ENCODE assay signal across 1 cellular context in the genomic region with DNA sequence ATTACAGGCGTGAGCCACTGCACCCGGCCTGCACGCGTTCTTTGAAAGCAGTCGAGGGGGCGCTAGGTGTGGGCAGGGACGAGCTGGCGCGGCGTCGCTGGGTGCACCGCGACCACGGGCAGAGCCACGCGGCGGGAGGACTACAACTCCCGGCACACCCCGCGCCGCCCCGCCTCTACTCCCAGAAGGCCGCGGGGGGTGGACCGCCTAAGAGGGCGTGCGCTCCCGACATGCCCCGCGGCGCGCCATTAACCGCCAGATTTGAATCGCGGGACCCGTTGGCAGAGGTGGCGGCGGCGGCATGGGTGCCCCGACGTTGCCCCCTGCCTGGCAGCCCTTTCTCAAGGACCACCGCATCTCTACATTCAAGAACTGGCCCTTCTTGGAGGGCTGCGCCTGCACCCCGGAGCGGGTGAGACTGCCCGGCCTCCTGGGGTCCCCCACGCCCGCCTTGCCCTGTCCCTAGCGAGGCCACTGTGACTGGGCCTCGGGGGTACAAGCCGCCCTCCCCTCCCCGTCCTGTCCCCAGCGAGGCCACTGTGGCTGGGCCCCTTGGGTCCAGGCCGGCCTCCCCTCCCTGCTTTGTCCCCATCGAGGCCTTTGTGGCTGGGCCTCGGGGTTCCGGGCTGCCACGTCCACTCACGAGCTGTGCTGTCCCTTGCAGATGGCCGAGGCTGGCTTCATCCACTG.
TF ChIP-seq lines count a peak whose summit lies in the region.

TSS of gene BIRC5 (plus strand) at position 238 of the 690 bp plus-strand sequence. CDS start at position 302, 64 bp downstream.

TF ChIP-seq in WTC11, 78 proteins besides CTCF, POLR2A, EP300 and RAD21 (continued from another document):
- TF ChIP-seq, protein P1, sequence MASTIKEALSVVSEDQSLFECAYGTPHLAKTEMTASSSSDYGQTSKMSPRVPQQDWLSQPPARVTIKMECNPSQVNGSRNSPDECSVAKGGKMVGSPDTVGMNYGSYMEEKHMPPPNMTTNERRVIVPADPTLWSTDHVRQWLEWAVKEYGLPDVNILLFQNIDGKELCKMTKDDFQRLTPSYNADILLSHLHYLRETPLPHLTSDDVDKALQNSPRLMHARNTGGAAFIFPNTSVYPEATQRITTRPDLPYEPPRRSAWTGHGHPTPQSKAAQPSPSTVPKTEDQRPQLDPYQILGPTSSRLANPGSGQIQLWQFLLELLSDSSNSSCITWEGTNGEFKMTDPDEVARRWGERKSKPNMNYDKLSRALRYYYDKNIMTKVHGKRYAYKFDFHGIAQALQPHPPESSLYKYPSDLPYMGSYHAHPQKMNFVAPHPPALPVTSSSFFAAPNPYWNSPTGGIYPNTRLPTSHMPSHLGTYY (CRISPR knock-in tag; IDR thresholded peaks at IDR 0.05) = no peak
